Comparison of ENCODE assay signal across 10 cellular contexts in the genomic region with DNA sequence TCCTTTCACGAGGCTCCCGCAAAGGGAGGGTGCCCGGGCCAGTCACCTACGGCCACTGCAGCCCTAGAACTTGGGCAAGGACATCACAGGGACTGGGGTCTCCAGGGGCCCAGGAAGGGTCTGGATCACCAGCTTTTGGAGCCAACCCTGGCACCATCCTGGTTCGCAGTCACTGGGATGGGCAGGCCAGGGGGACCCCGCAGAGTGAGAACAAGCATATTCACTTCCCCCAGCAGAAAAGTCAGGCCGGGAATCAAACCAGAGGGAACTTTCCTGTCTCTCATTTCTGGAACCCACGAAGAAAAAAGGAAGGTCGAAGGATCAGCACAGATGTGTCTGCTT.
DNase-seq lines count a peak whose midpoint lies in the region; ATAC-seq, FAIRE-seq and TF ChIP-seq lines count a peak whose summit lies in the region.
"Had no signal": no experiment of that assay in that cellular context is flagged by ENCODE, and none has a peak within 500 bp of the region (broad histone marks: within the 10 kb centered on the region; RNA-seq: fewer than 3 reads in every experiment).

No MANE protein-coding gene starts in this region.

- H4K20me1 ChIP-seq in KMS-11 (ENCODE audit: insufficient read depth), result peaks cover 47% of the 10 kb centered on the region

- peak overlapping the region; percentile 72 for H3K4me3 Mint-ChIP-seq in central memory CD8-positive, alpha-beta T cell
- H3K4me3 Mint-ChIP-seq in nephron, result peak overlapping the region in 1 of 3 experiments; percentile 25

- peaks cover 82% of the 10 kb centered on the region for H3K4me1 ChIP-seq in ACC112 (ENCODE audit: control insufficient read depth, insufficient read depth, low read length, unreplicated experiment)
- H3K4me1 ChIP-seq in KMS-11 (ENCODE audit: low read depth, poor library complexity, severe bottlenecking), result peaks cover 97% of the 10 kb centered on the region

- no peak for TF ChIP-seq CTCF in KMS-11 (conservative IDR thresholded peaks at IDR 0.05; ENCODE audit: low read depth, low read length)
- no peak for TF ChIP-seq CTCF in nephron (IDR thresholded peaks at IDR 0.05; ENCODE audit: unreplicated experiment in 3 of 3)

- peaks cover 92% of the 10 kb centered on the region for H3K4me1 Mint-ChIP-seq in central memory CD8-positive, alpha-beta T cell
- H3K4me1 Mint-ChIP-seq in nephron, result peaks cover 95% of the 10 kb centered on the region

- H3K4me3 ChIP-seq in ACC112 (ENCODE audit: low read depth, low read length) (peak overlapping the region; percentile 45; the same call in 1 of the 2 replicates), KMS-11 (IDR thresholded peaks at IDR 0.05; ENCODE audit: insufficient read depth, low read depth, low read length) (no peak overlapping the region)

- no peak for ATAC-seq in central memory CD8-positive, alpha-beta T cell (replicated peaks; ENCODE audit: extremely low read depth, poor library complexity, severe bottlenecking)
- no peak for ATAC-seq in GM21528 (IDR thresholded peaks at IDR 0.05; ENCODE audit: low FRiP score, unreplicated experiment)

- peak overlapping the region; percentile 59; the same call in 1 of the 2 replicates for H3K9ac ChIP-seq in KMS-11

- H3K4me2 ChIP-seq in KMS-11, result peak overlapping the region; percentile 99

- H3K79me2 ChIP-seq in ACC112 (ENCODE audit: control insufficient read depth, insufficient read depth, low read length, unreplicated experiment) (peaks cover 98% of the 10 kb centered on the region), KMS-11 (ENCODE audit: insufficient read depth, low read depth) (peaks cover 100% of the 10 kb centered on the region)

- no peak overlapping the region for H2AFZ ChIP-seq in ACC112 (ENCODE audit: low read length, unreplicated experiment)
- no peak overlapping the region for H2AFZ ChIP-seq in KMS-11 (ENCODE audit: low read depth)

- H3K27ac ChIP-seq in ACC112 (ENCODE audit: low read depth, low read length) (peak overlapping the region; percentile 84), KMS-11 (peak overlapping the region; percentile 91)

- H3K27me3 ChIP-seq in ACC112 (ENCODE audit: insufficient read depth, low read length) (no peaks in the 10 kb centered on the region), KMS-11 (ENCODE audit: insufficient read depth, low read depth) (no peaks in the 10 kb centered on the region)

- H3K27ac Mint-ChIP-seq in central memory CD8-positive, alpha-beta T cell (ENCODE audit: low read depth), result peak overlapping the region; percentile 95
- H3K27ac Mint-ChIP-seq in nephron, result peak overlapping the region; percentile 33 to 93 (median 90)

- peaks cover 53% of the 10 kb centered on the region for H3K36me3 Mint-ChIP-seq in central memory CD8-positive, alpha-beta T cell (ENCODE audit: insufficient read depth)
- H3K36me3 Mint-ChIP-seq in nephron (ENCODE audit: low read depth), result peaks cover 43% of the 10 kb centered on the region

- FAIRE-seq in GM19239 (lab: Jason Lieb, UNC), result no peak

- no peaks in the 10 kb centered on the region for H3K9me3 Mint-ChIP-seq in central memory CD8-positive, alpha-beta T cell
- no peaks in the 10 kb centered on the region for H3K9me3 Mint-ChIP-seq in nephron

- H3K36me3 ChIP-seq in ACC112 (ENCODE audit: insufficient read depth, low read length), result no peaks in the 10 kb centered on the region
- no peaks in the 10 kb centered on the region; the same call in 1 of the 2 replicates for H3K36me3 ChIP-seq in KMS-11 (ENCODE audit: insufficient read depth)

- DNase-seq in central memory CD8-positive, alpha-beta T cell (ENCODE audit: low spot score in 2 of 2), result no peak
- no peak for DNase-seq in GM19239 (ENCODE audit: insufficient read length, low spot score)
- DNase-seq in NCI-H2227 (lab: John Stamatoyannopoulos, UW; ENCODE audit: unreplicated experiment), result no peak
- no peak for DNase-seq in NCI-H146 (lab: John Stamatoyannopoulos, UW)
- DNase-seq: DMS79 treated with DMSO at 0.1 percent for 48 hours, NCI-H524 treated with DMSO at 0.1 percent for 48 hours had no signal

- H3K27me3 Mint-ChIP-seq in central memory CD8-positive, alpha-beta T cell, result no peaks in the 10 kb centered on the region
- H3K27me3 Mint-ChIP-seq in nephron (ENCODE audit: low read depth), result no peaks in the 10 kb centered on the region
